In genomic region chr22:44391481-44392445, GRCh38 we compare ENCODE assay signal across 1 cellular context.
TF ChIP-seq lines count a peak whose summit lies in the region.

No MANE protein-coding gene starts in this region.

TF ChIP-seq in HCT116, 20 proteins besides CTCF, POLR2A, EP300 and RAD21:
- TF ChIP-seq, protein P1, sequence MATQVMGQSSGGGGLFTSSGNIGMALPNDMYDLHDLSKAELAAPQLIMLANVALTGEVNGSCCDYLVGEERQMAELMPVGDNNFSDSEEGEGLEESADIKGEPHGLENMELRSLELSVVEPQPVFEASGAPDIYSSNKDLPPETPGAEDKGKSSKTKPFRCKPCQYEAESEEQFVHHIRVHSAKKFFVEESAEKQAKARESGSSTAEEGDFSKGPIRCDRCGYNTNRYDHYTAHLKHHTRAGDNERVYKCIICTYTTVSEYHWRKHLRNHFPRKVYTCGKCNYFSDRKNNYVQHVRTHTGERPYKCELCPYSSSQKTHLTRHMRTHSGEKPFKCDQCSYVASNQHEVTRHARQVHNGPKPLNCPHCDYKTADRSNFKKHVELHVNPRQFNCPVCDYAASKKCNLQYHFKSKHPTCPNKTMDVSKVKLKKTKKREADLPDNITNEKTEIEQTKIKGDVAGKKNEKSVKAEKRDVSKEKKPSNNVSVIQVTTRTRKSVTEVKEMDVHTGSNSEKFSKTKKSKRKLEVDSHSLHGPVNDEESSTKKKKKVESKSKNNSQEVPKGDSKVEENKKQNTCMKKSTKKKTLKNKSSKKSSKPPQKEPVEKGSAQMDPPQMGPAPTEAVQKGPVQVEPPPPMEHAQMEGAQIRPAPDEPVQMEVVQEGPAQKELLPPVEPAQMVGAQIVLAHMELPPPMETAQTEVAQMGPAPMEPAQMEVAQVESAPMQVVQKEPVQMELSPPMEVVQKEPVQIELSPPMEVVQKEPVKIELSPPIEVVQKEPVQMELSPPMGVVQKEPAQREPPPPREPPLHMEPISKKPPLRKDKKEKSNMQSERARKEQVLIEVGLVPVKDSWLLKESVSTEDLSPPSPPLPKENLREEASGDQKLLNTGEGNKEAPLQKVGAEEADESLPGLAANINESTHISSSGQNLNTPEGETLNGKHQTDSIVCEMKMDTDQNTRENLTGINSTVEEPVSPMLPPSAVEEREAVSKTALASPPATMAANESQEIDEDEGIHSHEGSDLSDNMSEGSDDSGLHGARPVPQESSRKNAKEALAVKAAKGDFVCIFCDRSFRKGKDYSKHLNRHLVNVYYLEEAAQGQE (IDR thresholded peaks at IDR 0.05; ENCODE audit: low read depth) = no peak
- TF ChIP-seq YY1 (IDR thresholded peaks at IDR 0.05; ENCODE audit: extremely low read depth, insufficient replicate concordance, low read depth, low read length) (no peak), ZFX (IDR thresholded peaks at IDR 0.05) (no peak), CEBPB (IDR thresholded peaks at IDR 0.05; ENCODE audit: low read depth) (no peak), SP1 (IDR thresholded peaks at IDR 0.05; ENCODE audit: low read depth) (peak; percentile 17; the same call in 1 of the 2 replicates)
